In genomic region chrX:47612418-47612817, GRCh38 we compare ENCODE assay signal across 25 cellular contexts. TPM values are rescaled to one million over a fixed set of nuclear protein-coding genes. Genes with fewer than 3 reads are reported as not detected.
"Had no signal": no experiment of that assay in that cellular context is flagged by ENCODE, and none has a peak within 500 bp of the region (broad histone marks: within the 10 kb centered on the region; RNA-seq: fewer than 3 reads in every experiment).

No MANE protein-coding gene starts in this region.

- H3K4me3 ChIP-seq: K562, SJCRH30, SK-N-MC had no signal

- ATAC-seq: activated T-cell treated with anti-CD3 and anti-CD28 coated beads, Interleukin-2, amount 50 U/mL, for 72 hours; activated T-helper 17 cell treated with anti-CD3 and anti-CD28 coated beads, Interleukin-2, amount 50 U/mL, for 72 hours; K562; Panc1 had no signal

- DNase-seq: activated CD4-positive, alpha-beta memory T cell treated with anti-CD3 and anti-CD28 coated beads for 36 hours; activated CD4-positive, alpha-beta T cell treated with anti-CD3 and anti-CD28 coated beads for 4 hours; activated CD4-positive, alpha-beta T cell treated with anti-CD3 and anti-CD28 coated beads, Interleukin-2, amount 50 U/mL, for 1 hour; activated effector memory CD4-positive, alpha-beta T cell treated with anti-CD3 and anti-CD28 coated beads, Interleukin-2, amount 50 U/mL, for 16 hours; activated naive CD4-positive, alpha-beta T cell; activated naive CD4-positive, alpha-beta T cell treated with anti-CD3 and anti-CD28 coated beads, Interleukin-2, amount 50 U/mL, for 16 hours; activated T-cell treated with anti-CD3 and anti-CD28 coated beads, Interleukin-2, amount 50 U/mL, for 1 hour; activated T-cell treated with anti-CD3 and anti-CD28 coated beads, Interleukin-2, amount 50 U/mL, for 72 hours; NCI-H1436 treated with DMSO at 0.1 percent for 48 hours; NCI-H1694 treated with DMSO at 0.1 percent for 48 hours; NCI-H2081; NCI-H2227 treated with DMSO at 0.1 percent for 48 hours; NCI-H446; NCI-H510A treated with DMSO at 0.1 percent for 48 hours; NCI-H526 treated with DMSO at 0.1 percent for 48 hours; NCI-H774; SHP77; SJCRH30 had no signal

- H3K36me3 ChIP-seq: SJCRH30 had no signal

- H3K4me1 ChIP-seq: SJCRH30 had no signal

- H3K4me1 Mint-ChIP-seq: activated T-helper 17 cell treated with anti-CD3 and anti-CD28 coated beads, Interleukin-2, amount 50 U/mL, for 72 hours had no signal

- H3K9me3 ChIP-seq: SJCRH30 had no signal

- H3K27ac Mint-ChIP-seq: activated CD4-positive, alpha-beta memory T cell treated with anti-CD3 and anti-CD28 coated beads for 36 hours; activated T-cell treated with anti-CD3 and anti-CD28 coated beads, Interleukin-2, amount 50 U/mL, for 72 hours; activated T-helper 17 cell treated with anti-CD3 and anti-CD28 coated beads, Interleukin-2, amount 50 U/mL, for 72 hours; T-helper 2 cell treated with Interferon-gamma antibody and Interleukin-4, amounts not matched to agents 5 μg/mL and 100 μg/mL, for 36 hours had no signal

- H3K27me3 Mint-ChIP-seq: activated CD4-positive, alpha-beta memory T cell treated with anti-CD3 and anti-CD28 coated beads for 36 hours; activated T-helper 17 cell treated with anti-CD3 and anti-CD28 coated beads, Interleukin-2, amount 50 U/mL, for 72 hours had no signal

- H3K4me3 Mint-ChIP-seq: activated CD4-positive, alpha-beta memory T cell treated with anti-CD3 and anti-CD28 coated beads for 36 hours; activated T-cell treated with anti-CD3 and anti-CD28 coated beads, Interleukin-2, amount 50 U/mL, for 72 hours; activated T-helper 17 cell treated with anti-CD3 and anti-CD28 coated beads, Interleukin-2, amount 50 U/mL, for 72 hours; brain; T-helper 2 cell treated with Interferon-gamma antibody and Interleukin-4, amounts not matched to agents 5 μg/mL and 100 μg/mL, for 36 hours had no signal

- H3K36me3 Mint-ChIP-seq: activated CD4-positive, alpha-beta memory T cell treated with anti-CD3 and anti-CD28 coated beads for 36 hours had no signal

- H3K27me3 ChIP-seq: SJCRH30 had no signal

- H3K27ac ChIP-seq: SJCRH30, SK-N-MC had no signal

- H3K9me3 Mint-ChIP-seq: activated CD4-positive, alpha-beta memory T cell treated with anti-CD3 and anti-CD28 coated beads for 36 hours; activated T-cell treated with anti-CD3 and anti-CD28 coated beads, Interleukin-2, amount 50 U/mL, for 72 hours; activated T-helper 17 cell treated with anti-CD3 and anti-CD28 coated beads, Interleukin-2, amount 50 U/mL, for 72 hours; T-helper 2 cell treated with Interferon-gamma antibody and Interleukin-4, amounts not matched to agents 5 μg/mL and 100 μg/mL, for 36 hours had no signal

RNA-seq across cellular contexts. Expression of gene CFP, which starts 17.3 kb away (rescaled TPM):
- total RNA-seq: M059J had no signal
